16 cellular contexts compared by ENCODE assay signal in genomic region chr10:6297951-6298381, GRCh38.
DNase-seq lines count a peak whose midpoint lies in the region; ATAC-seq and TF ChIP-seq lines count a peak whose summit lies in the region.
"Had no signal": no experiment of that assay in that cellular context is flagged by ENCODE, and none has a peak within 500 bp of the region (broad histone marks: within the 10 kb centered on the region; RNA-seq: fewer than 3 reads in every experiment).

No MANE protein-coding gene starts in this region.

- H3K4me3 ChIP-seq in left lung = no peak overlapping the region
- H3K4me3 ChIP-seq in upper lobe of right lung = no peak overlapping the region
- H3K4me3 ChIP-seq: esophagus muscularis mucosa, ovary, uterus had no signal

- H3K27ac ChIP-seq in left lung (peak overlapping the region in 1 of 2 donors; percentile 50), upper lobe of right lung (no peak overlapping the region)
- H3K27ac ChIP-seq: esophagus muscularis mucosa, ovary, uterus had no signal

- H3K27me3 Mint-ChIP-seq in activated CD8-positive, alpha-beta T cell treated with anti-CD3 and anti-CD28 coated beads, Interleukin-2, amount 10 ng/mL, durations not matched to agents 7 days and 5 days (ENCODE audit: low read depth) = no peaks in the 10 kb centered on the region

- no peaks in the 10 kb centered on the region for H3K36me3 ChIP-seq in left lung
- H3K36me3 ChIP-seq in upper lobe of right lung = no peaks in the 10 kb centered on the region
- H3K36me3 ChIP-seq: esophagus muscularis mucosa, ovary, uterus had no signal

- H3K4me3 Mint-ChIP-seq in activated CD8-positive, alpha-beta T cell treated with anti-CD3 and anti-CD28 coated beads, Interleukin-2, amount 10 ng/mL, durations not matched to agents 7 days and 5 days = no peak overlapping the region

- no peak for DNase-seq in activated naive CD4-positive, alpha-beta T cell treated with anti-CD3 and anti-CD28 coated beads, Interleukin-2, amount 50 U/mL, for 72 hours (ENCODE audit: low spot score in 2 of 2)
- DNase-seq in activated naive CD4-positive, alpha-beta T cell treated with anti-CD3 and anti-CD28 coated beads, Interleukin-2, amount 50 U/mL, for 16 hours = no peak
- no peak for DNase-seq in activated CD8-positive, alpha-beta T cell treated with anti-CD3 and anti-CD28 coated beads, Interleukin-2, amount 10 ng/mL, durations not matched to agents 7 days and 5 days
- no peak for DNase-seq in left lung
- DNase-seq in upper lobe of right lung = no peak
- DNase-seq in Right ventricle myocardium superior = no peak
- DNase-seq in iPS-NIHi11 (ENCODE audit: low spot score) = no peak
- DNase-seq: activated CD8-positive, alpha-beta memory T cell treated with anti-CD3 and anti-CD28 coated beads for 24 hours; H7; KG1; NCI-H345; ovary; SK-N-SH; uterus had no signal

- TF ChIP-seq CTCF in left lung (IDR thresholded peaks at IDR 0.05) (no peak), upper lobe of right lung (IDR thresholded peaks at IDR 0.05) (no peak)

- no peaks in the 10 kb centered on the region for H3K27me3 ChIP-seq in left lung
- H3K27me3 ChIP-seq in upper lobe of right lung = no peaks in the 10 kb centered on the region
- H3K27me3 ChIP-seq: esophagus muscularis mucosa, ovary, uterus had no signal

- peaks cover 17 to 42% of the 10 kb centered on the region in 2 donors for H3K9me3 Mint-ChIP-seq in activated naive CD4-positive, alpha-beta T cell treated with anti-CD3 and anti-CD28 coated beads, Interleukin-2, amount 50 U/mL, for 72 hours
- H3K9me3 Mint-ChIP-seq in activated CD8-positive, alpha-beta T cell treated with anti-CD3 and anti-CD28 coated beads, Interleukin-2, amount 10 ng/mL, durations not matched to agents 7 days and 5 days (ENCODE audit: insufficient read depth) = peaks cover 28% of the 10 kb centered on the region

- peaks cover 16 to 88% of the 10 kb centered on the region in 2 donors for H3K36me3 Mint-ChIP-seq in activated naive CD4-positive, alpha-beta T cell treated with anti-CD3 and anti-CD28 coated beads, Interleukin-2, amount 50 U/mL, for 72 hours
- H3K36me3 Mint-ChIP-seq in activated CD8-positive, alpha-beta T cell treated with anti-CD3 and anti-CD28 coated beads, Interleukin-2, amount 10 ng/mL, durations not matched to agents 7 days and 5 days (ENCODE audit: low read depth) = peaks cover 49% of the 10 kb centered on the region

- CTCF ChIA-PET in activated CD8-positive, alpha-beta T cell treated with anti-CD3 and anti-CD28 coated beads, Interleukin-2, amount 10 ng/mL, durations not matched to agents 7 days and 5 days (lab: Charles Lee) = interaction anchor here (1.2 to 1.4 kb wide), 3 partner anchors 16 to 50 kb away, joined by 3 to 5 read pairs (median 3); no protein-coding TSS in a partner anchor

- H3K9me3 ChIP-seq in left lung (no peaks in the 10 kb centered on the region), upper lobe of right lung (no peaks in the 10 kb centered on the region)
- H3K9me3 ChIP-seq: esophagus muscularis mucosa, ovary, SK-N-SH, uterus had no signal

- H3K4me1 ChIP-seq in left lung = peaks cover 0 to 48% of the 10 kb centered on the region in 2 donors
- peaks cover 30% of the 10 kb centered on the region for H3K4me1 ChIP-seq in upper lobe of right lung
- H3K4me1 ChIP-seq: uterus had no signal

- ATAC-seq in activated naive CD4-positive, alpha-beta T cell treated with anti-CD3 and anti-CD28 coated beads, Interleukin-2, amount 50 U/mL, for 72 hours = no peak
- no peak for ATAC-seq in activated CD8-positive, alpha-beta T cell treated with anti-CD3 and anti-CD28 coated beads, Interleukin-2, amount 10 ng/mL, durations not matched to agents 7 days and 5 days
- ATAC-seq in left lung (peak; percentile 82), upper lobe of right lung (peak; percentile 79), Right ventricle myocardium superior (ENCODE audit: poor library complexity) (no peak), GM19351 (IDR thresholded peaks at IDR 0.05; ENCODE audit: unreplicated experiment) (no peak)

- peaks cover 69% of the 10 kb centered on the region for H3K4me1 Mint-ChIP-seq in activated CD8-positive, alpha-beta T cell treated with anti-CD3 and anti-CD28 coated beads, Interleukin-2, amount 10 ng/mL, durations not matched to agents 7 days and 5 days (ENCODE audit: low read depth)

- POLR2A ChIA-PET in activated CD8-positive, alpha-beta T cell treated with anti-CD3 and anti-CD28 coated beads, Interleukin-2, amount 10 ng/mL, durations not matched to agents 7 days and 5 days (lab: Charles Lee) = interaction anchor here (1.7 kb wide), 1 partner anchor 23 kb away, joined by 5 read pairs; no protein-coding TSS in a partner anchor

- H3K27ac Mint-ChIP-seq in activated naive CD4-positive, alpha-beta T cell treated with anti-CD3 and anti-CD28 coated beads, Interleukin-2, amount 50 U/mL, for 72 hours = peak overlapping the region; percentile 81 to 86
- H3K27ac Mint-ChIP-seq in activated CD8-positive, alpha-beta T cell treated with anti-CD3 and anti-CD28 coated beads, Interleukin-2, amount 10 ng/mL, durations not matched to agents 7 days and 5 days = peak overlapping the region; percentile 26

- intact Hi-C loops in left lung (cut with DNase I) = no loop called here
- intact Hi-C loops in upper lobe of right lung (cut with DNase I) = no loop called here
- intact Hi-C loops in Right ventricle myocardium superior (cut with DNase I) = no loop called here

Comparison
In these comparisons a context has a peak if more than half of its experiments do, and no peak if none do; other contexts are left out.
1. ATAC-seq: peak in left lung (single experiment) and upper lobe of right lung (single experiment); none in activated naive CD4-positive, alpha-beta T cell treated with anti-CD3 and anti-CD28 coated beads, Interleukin-2, amount 50 U/mL, for 72 hours (0 of 2), activated CD8-positive, alpha-beta T cell treated with anti-CD3 and anti-CD28 coated beads, Interleukin-2, amount 10 ng/mL, durations not matched to agents 7 days and 5 days (single experiment), Right ventricle myocardium superior (single experiment) and GM19351 (single experiment).